1 cellular context compared by ENCODE assay signal in genomic region chr7:43591551-43592180, GRCh38.
TF ChIP-seq lines count a peak whose summit lies in the region.

No MANE protein-coding gene starts in this region.

TF ChIP-seq in GM12878, 131 proteins besides CTCF, POLR2A, EP300 and RAD21 (continued from another document and continues in another):
- TF ChIP-seq ATF2 (IDR thresholded peaks at IDR 0.05; ENCODE audit: low read length) (no peak), ZBTB33 (IDR thresholded peaks at IDR 0.05) (no peak), CREM (IDR thresholded peaks at IDR 0.05; ENCODE audit: low read depth) (peak; percentile 17; the same call in 1 of the 2 replicates), SMARCA5 (IDR thresholded peaks at IDR 0.05) (no peak), ZSCAN29 (IDR thresholded peaks at IDR 0.05) (no peak), JUNB (IDR thresholded peaks at IDR 0.05) (peak; percentile 52), BACH1 (IDR thresholded peaks at IDR 0.05; ENCODE audit: borderline replicate concordance) (no peak), SMAD5 (IDR thresholded peaks at IDR 0.05; ENCODE audit: low read depth) (no peak), NR2C2 (IDR thresholded peaks at IDR 0.05; ENCODE audit: borderline replicate concordance, control insufficient read depth, insufficient read length, low read depth) (no peak), HDAC6 (IDR thresholded peaks at IDR 0.05; ENCODE audit: unreplicated experiment) (no peak), ZNF274 (IDR thresholded peaks at IDR 0.05; ENCODE audit: insufficient read depth, insufficient read length) (no peak), MEF2A (IDR thresholded peaks at IDR 0.05; ENCODE audit: insufficient read depth, low read depth, low read length) (no peak), ETV6 (conservative IDR thresholded peaks at IDR 0.05 in 1 of 2, IDR thresholded peaks at IDR 0.05 in 1 of 2; ENCODE audit: borderline replicate concordance in 1 of 2, low read depth in 1 of 2) (no peak), SUPT20H (IDR thresholded peaks at IDR 0.05; ENCODE audit: borderline replicate concordance, control insufficient read depth, low read depth, low read length) (no peak), PAX8 (IDR thresholded peaks at IDR 0.05) (no peak), ZNF217 (IDR thresholded peaks at IDR 0.05) (no peak), EZH2 (IDR thresholded peaks at IDR 0.05; ENCODE audit: borderline replicate concordance, control insufficient read depth, low read depth, low read length) (no peak), RCOR1 (conservative IDR thresholded peaks at IDR 0.05; ENCODE audit: low read depth, low read length) (no peak), BCL3 (IDR thresholded peaks at IDR 0.05; ENCODE audit: borderline replicate concordance, insufficient read depth, low read depth, low read length, poor library complexity, severe bottlenecking) (peak; percentile 82), NR2F1 (conservative IDR thresholded peaks at IDR 0.05) (no peak), RELB (IDR thresholded peaks at IDR 0.05; ENCODE audit: low read depth) (no peak), SIN3A (IDR thresholded peaks at IDR 0.05; ENCODE audit: low read depth, low read length) (no peak), RAD51 (IDR thresholded peaks at IDR 0.05) (no peak), IKZF2 (IDR thresholded peaks at IDR 0.05) (no peak), REST (IDR thresholded peaks at IDR 0.05; ENCODE audit: low read depth, low read length) (no peak), POLR2AphosphoS5 (IDR thresholded peaks at IDR 0.05; ENCODE audit: low read length) (no peak; the same call in 1 of the 2 replicates), NRF1 (conservative IDR thresholded peaks at IDR 0.05; ENCODE audit: low read depth, low read length) (no peak), ZNF207 (IDR thresholded peaks at IDR 0.05; ENCODE audit: borderline replicate concordance) (no peak), ZNF384 (IDR thresholded peaks at IDR 0.05; ENCODE audit: borderline replicate concordance, low read depth, low read length) (no peak), MEF2B (IDR thresholded peaks at IDR 0.05; ENCODE audit: partially characterized antibody, poor library complexity, severe bottlenecking) (no peak), CBX5 (IDR thresholded peaks at IDR 0.05; ENCODE audit: low read depth) (no peak), E2F8 (IDR thresholded peaks at IDR 0.05; ENCODE audit: low read depth, partially characterized antibody) (no peak), STAT1 (conservative IDR thresholded peaks at IDR 0.05) (no peak), ESRRA (IDR thresholded peaks at IDR 0.05; ENCODE audit: low read length) (no peak), MTA3 (IDR thresholded peaks at IDR 0.05; ENCODE audit: borderline replicate concordance, low read length) (no peak), WRNIP1 (IDR thresholded peaks at IDR 0.05; ENCODE audit: borderline replicate concordance, low read depth, low read length) (0 out of 2 replicates have a peak, but pooled peaks have one; percentile 40), TBL1XR1 (IDR thresholded peaks at IDR 0.05; ENCODE audit: low read depth, low read length) (no peak), MTA2 (IDR thresholded peaks at IDR 0.05; ENCODE audit: low read depth) (peak; percentile 43; the same call in 1 of the 2 replicates), GABPA (IDR thresholded peaks at IDR 0.05; ENCODE audit: low read depth) (no peak), YBX1 (IDR thresholded peaks at IDR 0.05) (no peak), IRF3 (IDR thresholded peaks at IDR 0.05) (no peak), HCFC1 (IDR thresholded peaks at IDR 0.05; ENCODE audit: low read length) (no peak), POLR2AphosphoS2 (IDR thresholded peaks at IDR 0.05; ENCODE audit: low read depth, low read length) (no peak), JUND (IDR thresholded peaks at IDR 0.05; ENCODE audit: low read depth, low read length) (no peak), TCF12 (IDR thresholded peaks at IDR 0.05; ENCODE audit: low read depth, low read length) (no peak), PRDM15 (CRISPR knock-in tag; IDR thresholded peaks at IDR 0.05) (no peak)
